Comparison of ENCODE assay signal across 8 cellular contexts in the genomic region with DNA sequence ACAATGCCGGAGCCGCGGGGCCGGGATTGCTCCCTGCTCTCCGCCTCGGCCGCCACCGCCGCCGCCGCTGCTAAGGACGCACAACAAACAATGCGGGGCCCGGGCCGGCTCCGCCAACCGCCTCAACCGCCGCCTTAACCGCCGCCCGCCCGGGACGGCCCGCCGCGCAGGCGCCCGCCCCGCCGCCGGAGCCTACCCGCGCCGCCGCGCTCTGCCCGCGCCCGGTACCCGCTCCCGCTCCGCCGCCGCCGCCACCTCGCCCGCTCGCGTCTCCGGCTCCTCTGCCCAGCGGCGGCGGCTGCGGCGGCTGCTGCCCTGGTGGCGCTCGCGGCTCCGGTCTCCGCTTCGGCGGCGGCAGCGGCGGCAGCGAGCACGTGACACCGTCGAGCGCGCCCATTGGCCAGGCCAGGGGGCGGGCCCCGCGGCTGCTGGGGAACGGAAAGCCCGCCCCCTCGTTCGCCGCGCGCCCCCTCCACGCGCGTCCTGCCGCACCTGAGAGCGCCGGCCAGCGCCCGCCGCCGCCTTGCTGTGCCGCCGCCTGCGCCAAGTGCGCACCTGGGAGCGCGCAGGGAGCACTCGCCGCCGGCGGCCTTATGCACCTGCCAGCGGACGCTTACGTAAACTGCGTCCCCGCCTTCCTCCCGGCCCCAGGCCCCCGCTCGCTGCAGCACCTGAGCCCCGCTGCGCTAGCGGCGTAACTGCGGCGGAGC. TPM values are rescaled to one million over a fixed set of nuclear protein-coding genes. Genes with fewer than 3 reads are reported as not detected.
A peak's percentile ranks its signal among the peaks of the same experiment; 100 is the strongest.
DNase-seq lines count a peak whose midpoint lies in the region; ATAC-seq and TF ChIP-seq lines count a peak whose summit lies in the region.

A gene (minus strand): TSS at position 347 of the 710 bp plus-strand sequence. CDS start 84,452 bp downstream, outside the sequence.

- intact Hi-C loops in left colon (cut with DNase I, micrococcal nuclease) = no loop called here

- DNase-seq in AML-193 (lab: John Stamatoyannopoulos, UW) (peak; percentile 64 to 66), NCI-H446 treated with DMSO at 0.1 percent for 48 hours (lab: John Stamatoyannopoulos, UW) (peak; percentile 45), choroid plexus epithelial cell (ENCODE audit: low read depth) (peak; percentile 70), left colon (peak; percentile 87 to 94)
- peak; percentile 83 to 89 for DNase-seq in activated CD4-positive, alpha-beta T cell treated with anti-CD3 and anti-CD28 coated beads for 24 hours (ENCODE audit: low read depth in 2 of 2)
- DNase-seq in stimulated activated CD4-positive, alpha-beta T cell treated with anti-CD3 and anti-CD28 coated beads, Interleukin-1b, Interleukin-23, amount 100 ng/mL, for 4 hours (ENCODE audit: low read depth in 2 of 2) = peak; percentile 89 to 93

- no peak for TF ChIP-seq CTCF in choroid plexus epithelial cell (conservative IDR thresholded peaks at IDR 0.05; ENCODE audit: low read depth, low read length)

- H3K4me3 ChIP-seq in choroid plexus epithelial cell (ENCODE audit: low read depth, low read length) = peak within 1 kb of the TSS; percentile 67

- TF ChIP-seq POLR2A in GM19193 (IDR thresholded peaks at IDR 0.05; ENCODE audit: extremely low read depth, insufficient read depth, insufficient read length) = peak; percentile 56

- ATAC-seq in HG03432 (IDR thresholded peaks at IDR 0.05; ENCODE audit: unreplicated experiment) = peak; percentile 91
- peak; percentile 94 for ATAC-seq in left colon

RNA-seq across cellular contexts. Expression of the gene that starts here (rescaled TPM):
- 10 to 100 TPM; 46.5 to 47.2 TPM for total RNA-seq in left colon

Comparison
In these comparisons a context has a peak if more than half of its experiments do, and no peak if none do; other contexts are left out.
1. Peak in every context shown above with its lines: DNase-seq, ATAC-seq and H3K4me3 ChIP-seq.